In the genomic region with DNA sequence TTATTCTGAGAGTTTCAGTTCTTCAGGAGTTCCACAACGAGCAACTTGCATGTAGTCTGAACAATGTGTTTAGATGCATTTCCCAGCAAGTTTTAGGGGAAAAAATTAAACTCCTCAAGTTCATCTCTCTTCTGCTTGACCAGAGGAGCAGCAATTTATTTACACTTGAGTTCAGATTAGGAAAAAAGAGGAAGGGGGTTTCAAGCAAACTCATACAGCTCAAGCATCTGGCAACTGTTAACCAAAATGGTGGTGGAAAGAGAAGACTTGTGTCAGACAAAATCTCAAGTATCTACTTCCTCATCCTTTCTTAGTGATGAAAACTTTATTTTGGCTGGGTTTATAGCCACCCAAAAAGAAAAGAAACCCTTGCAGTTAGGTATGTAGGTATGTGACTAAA, we compare ENCODE assay signal across 21 cellular contexts.
"Had no signal": no experiment of that assay in that cellular context is flagged by ENCODE, and none has a peak within 500 bp of the region (broad histone marks: within the 10 kb centered on the region; RNA-seq: fewer than 3 reads in every experiment).

No MANE protein-coding gene starts in this region.

- H3K36me3 Mint-ChIP-seq: activated naive CD8-positive, alpha-beta T cell treated with anti-CD3 and anti-CD28 coated beads for 36 hours; mesothelial cell of epicardium; naive thymus-derived CD8-positive, alpha-beta T cell; neural progenitor cell; type B pancreatic cell had no signal

- H3K27me3 Mint-ChIP-seq: progenitor cell of endocrine pancreas, type B pancreatic cell had no signal

- H3K4me3 ChIP-seq: left lung, lung, neural progenitor cell, spleen, thoracic aorta, vagina had no signal

- H3K4me1 Mint-ChIP-seq: activated B cell treated with CpG ODN at 0.5 μM for 24 hours; activated naive CD8-positive, alpha-beta T cell treated with anti-CD3 and anti-CD28 coated beads for 36 hours; mesothelial cell of epicardium; naive thymus-derived CD8-positive, alpha-beta T cell; neural progenitor cell had no signal

- H3K27ac Mint-ChIP-seq: activated B cell treated with CpG ODN at 0.5 μM for 24 hours; activated naive CD8-positive, alpha-beta T cell treated with anti-CD3 and anti-CD28 coated beads for 36 hours; mesothelial cell of epicardium; naive thymus-derived CD8-positive, alpha-beta T cell; neural progenitor cell; progenitor cell of endocrine pancreas; type B pancreatic cell had no signal

- H3K4me1 ChIP-seq: foreskin keratinocyte, left lung, neural progenitor cell, spleen, vagina had no signal

- H3K27me3 ChIP-seq: foreskin keratinocyte, left lung, neural progenitor cell, spleen, vagina had no signal

- H3K36me3 ChIP-seq: left lung, neural progenitor cell, spleen, thoracic aorta, vagina had no signal

- H3K9me3 ChIP-seq: left lung, spleen, thoracic aorta, vagina had no signal

- H3K9me3 Mint-ChIP-seq: activated B cell treated with CpG ODN at 0.5 μM for 24 hours; activated naive CD8-positive, alpha-beta T cell treated with anti-CD3 and anti-CD28 coated beads for 36 hours; mesothelial cell of epicardium; naive thymus-derived CD8-positive, alpha-beta T cell; neural progenitor cell; type B pancreatic cell had no signal

- ATAC-seq: foreskin keratinocyte; left lung; naive thymus-derived CD8-positive, alpha-beta T cell had no signal

- H3K4me2 ChIP-seq: neural progenitor cell had no signal

- H3K4me3 Mint-ChIP-seq: activated B cell treated with CpG ODN at 0.5 μM for 24 hours; activated naive CD8-positive, alpha-beta T cell treated with anti-CD3 and anti-CD28 coated beads for 36 hours; mesothelial cell of epicardium; naive thymus-derived CD8-positive, alpha-beta T cell; neural progenitor cell; type B pancreatic cell had no signal

- DNase-seq: activated B cell treated with CpG ODN at 0.5 μM for 24 hours; activated CD4-positive, alpha-beta T cell treated with anti-CD3 and anti-CD28 coated beads for 4 hours; activated CD4-positive, alpha-beta T cell treated with anti-CD3 and anti-CD28 coated beads, Interleukin-2, amount 50 U/mL, for 48 hours; activated naive CD4-positive, alpha-beta T cell treated with Interleukin-2 at 50 U/mL for 16 hours; activated naive CD8-positive, alpha-beta T cell treated with anti-CD3 and anti-CD28 coated beads for 36 hours; activated T-cell treated with anti-CD3 and anti-CD28 coated beads, Interleukin-2, amount 50 U/mL, for 48 hours; central memory CD4-positive, alpha-beta T cell; effector memory CD4-positive, alpha-beta T cell; foreskin keratinocyte; left lung; naive thymus-derived CD8-positive, alpha-beta T cell; spleen; stimulated activated CD4-positive, alpha-beta T cell treated with anti-CD3 and anti-CD28 coated beads, Interleukin-4, amount 100 ng/mL, for 1 hour; stimulated activated naive CD4-positive, alpha-beta T cell treated with Interleukin-2 at 50 U/mL for 16 hours had no signal

- H2AFZ ChIP-seq: neural progenitor cell had no signal

- H3K9ac ChIP-seq: neural progenitor cell had no signal
